Comparison of ENCODE assay signal across 28 cellular contexts in genomic region chr5:178768371-178769260, GRCh38.
"Had no signal": no experiment of that assay in that cellular context is flagged by ENCODE, and none has a peak within 500 bp of the region (broad histone marks: within the 10 kb centered on the region; RNA-seq: fewer than 3 reads in every experiment).

No MANE protein-coding gene starts in this region.

- H3K27ac Mint-ChIP-seq: activated B cell treated with CpG ODN at 0.5 μM for 24 hours; activated CD8-positive, alpha-beta T cell treated with anti-CD3 and anti-CD28 coated beads for 36 hours; activated naive CD8-positive, alpha-beta T cell; activated T-helper 17 cell treated with anti-CD3 and anti-CD28 coated beads, Interleukin-2, amount 50 U/mL, for 72 hours; T-helper 17 cell; T-helper 2 cell treated with Interferon-gamma antibody and Interleukin-4, amounts not matched to agents 5 μg/mL and 100 μg/mL, for 36 hours had no signal

- H3K27me3 Mint-ChIP-seq: activated B cell treated with CpG ODN at 0.5 μM for 24 hours; activated CD8-positive, alpha-beta T cell treated with anti-CD3 and anti-CD28 coated beads for 36 hours; activated naive CD8-positive, alpha-beta T cell; activated T-helper 17 cell treated with anti-CD3 and anti-CD28 coated beads, Interleukin-2, amount 50 U/mL, for 72 hours had no signal

- ATAC-seq: activated CD4-positive, CD25-positive, alpha-beta regulatory T cell treated with anti-CD3 and anti-CD28 coated beads, Interleukin-2, amount 50 U/mL, for 24 hours; activated CD8-positive, alpha-beta T cell treated with anti-CD3 and anti-CD28 coated beads for 36 hours; activated T-cell treated with anti-CD3 and anti-CD28 coated beads, Interleukin-2, amount 50 U/mL, for 4 hours; activated T-helper 17 cell treated with anti-CD3 and anti-CD28 coated beads, Interleukin-2, amount 50 U/mL, for 72 hours; gastroesophageal sphincter; T-helper 17 cell had no signal

- H3K36me3 Mint-ChIP-seq: activated naive CD8-positive, alpha-beta T cell had no signal

- H3K27ac ChIP-seq: brain microvascular endothelial cell, epithelial cell of prostate, gastroesophageal sphincter, WERI-Rb-1 had no signal

- H3K36me3 ChIP-seq: brain microvascular endothelial cell, esophagus squamous epithelium, gastroesophageal sphincter, WERI-Rb-1 had no signal

- H3K4me1 ChIP-seq: gastroesophageal sphincter had no signal

- H3K27me3 ChIP-seq: brain microvascular endothelial cell, esophagus squamous epithelium, gastroesophageal sphincter had no signal

- H3K9me3 Mint-ChIP-seq: activated CD8-positive, alpha-beta T cell treated with anti-CD3 and anti-CD28 coated beads for 36 hours; activated T-cell treated with anti-CD3 and anti-CD28 coated beads, Interleukin-2, amount 50 U/mL, for 4 hours; activated T-helper 17 cell treated with anti-CD3 and anti-CD28 coated beads, Interleukin-2, amount 50 U/mL, for 72 hours; central memory CD8-positive, alpha-beta T cell; T-helper 2 cell treated with Interferon-gamma antibody and Interleukin-4, amounts not matched to agents 5 μg/mL and 100 μg/mL, for 36 hours had no signal

- H3K4me3 ChIP-seq: esophagus squamous epithelium, gastroesophageal sphincter had no signal

- DNase-seq: activated B cell treated with CpG ODN at 0.5 μM for 24 hours; activated CD4-positive, alpha-beta T cell treated with anti-CD3 and anti-CD28 coated beads for 48 hours; activated CD4-positive, alpha-beta T cell treated with anti-CD3 and anti-CD28 coated beads, Interleukin-2, amount 50 U/mL, for 1 hour; activated CD4-positive, alpha-beta T cell treated with anti-CD3 and anti-CD28 coated beads, Interleukin-2, amount 50 U/mL, for 48 hours; activated CD8-positive, alpha-beta memory T cell treated with anti-CD3 and anti-CD28 coated beads for 24 hours; activated CD8-positive, alpha-beta T cell treated with anti-CD3 and anti-CD28 coated beads for 36 hours; activated gamma-delta T cell; activated naive CD4-positive, alpha-beta T cell treated with anti-CD3 and anti-CD28 coated beads, Interleukin-2, amount 50 U/mL, for 16 hours; activated naive CD4-positive, alpha-beta T cell treated with Interleukin-2 at 50 U/mL for 16 hours; activated T-cell treated with anti-CD3 and anti-CD28 coated beads, Interleukin-2, amount 50 U/mL, for 4 hours; amniotic stem cell; brain microvascular endothelial cell; cortex of kidney; dermis blood vessel endothelial cell; effector CD8-positive, alpha-beta T cell; esophagus squamous epithelium; foreskin melanocyte; T-helper 1 cell; T-helper 17 cell; T1000; WERI-Rb-1 had no signal

- H3K4me3 Mint-ChIP-seq: activated B cell treated with CpG ODN at 0.5 μM for 24 hours; activated CD8-positive, alpha-beta T cell treated with anti-CD3 and anti-CD28 coated beads for 36 hours; activated naive CD8-positive, alpha-beta T cell; activated T-cell treated with anti-CD3 and anti-CD28 coated beads, Interleukin-2, amount 50 U/mL, for 4 hours; activated T-helper 17 cell treated with anti-CD3 and anti-CD28 coated beads, Interleukin-2, amount 50 U/mL, for 72 hours; central memory CD8-positive, alpha-beta T cell; T-helper 17 cell; T-helper 2 cell treated with Interferon-gamma antibody and Interleukin-4, amounts not matched to agents 5 μg/mL and 100 μg/mL, for 36 hours had no signal

- H3K4me1 Mint-ChIP-seq: activated B cell treated with CpG ODN at 0.5 μM for 24 hours; activated T-helper 17 cell treated with anti-CD3 and anti-CD28 coated beads, Interleukin-2, amount 50 U/mL, for 72 hours; central memory CD8-positive, alpha-beta T cell had no signal
